ENCODE assay signal across 16 cellular contexts in genomic region chr16:67089101-67089500, GRCh38. TPM values are rescaled to one million over a fixed set of nuclear protein-coding genes. Genes with fewer than 3 reads are reported as not detected.
DNase-seq lines count a peak whose midpoint lies in the region; ATAC-seq, FAIRE-seq and TF ChIP-seq lines count a peak whose summit lies in the region.
"Had no signal": no experiment of that assay in that cellular context is flagged by ENCODE, and none has a peak within 500 bp of the region (broad histone marks: within the 10 kb centered on the region; RNA-seq: fewer than 3 reads in every experiment).

No MANE protein-coding gene starts in this region.

- no peak overlapping the region for H3K4me3 Mint-ChIP-seq in activated naive CD8-positive, alpha-beta T cell
- H3K4me3 Mint-ChIP-seq in activated naive CD8-positive, alpha-beta T cell treated with anti-CD3 and anti-CD28 coated beads, Interleukin-2, amount 50 U/mL, for 24 hours: no peak overlapping the region
- no peak overlapping the region for H3K4me3 Mint-ChIP-seq in activated T-helper 17 cell treated with anti-CD3 and anti-CD28 coated beads, Interleukin-2, amount 50 U/mL, for 72 hours
- H3K4me3 Mint-ChIP-seq: B cell; CD4-positive, alpha-beta memory T cell had no signal

- no peak for ATAC-seq in activated naive CD8-positive, alpha-beta T cell treated with anti-CD3 and anti-CD28 coated beads, Interleukin-2, amount 50 U/mL, for 24 hours
- ATAC-seq in activated T-helper 17 cell treated with anti-CD3 and anti-CD28 coated beads, Interleukin-2, amount 50 U/mL, for 72 hours (replicated peaks): no peak
- no peak for ATAC-seq in HG02759 (IDR thresholded peaks at IDR 0.05; ENCODE audit: unreplicated experiment)

- H3K36me3 ChIP-seq in osteoblast (ENCODE audit: insufficient read depth, low read length): peaks cover 22% of the 10 kb centered on the region

- H3K9me3 Mint-ChIP-seq in activated naive CD8-positive, alpha-beta T cell (ENCODE audit: low read depth): no peaks in the 10 kb centered on the region
- H3K9me3 Mint-ChIP-seq in activated naive CD8-positive, alpha-beta T cell treated with anti-CD3 and anti-CD28 coated beads, Interleukin-2, amount 50 U/mL, for 24 hours: no peaks in the 10 kb centered on the region
- H3K9me3 Mint-ChIP-seq in activated T-helper 17 cell treated with anti-CD3 and anti-CD28 coated beads, Interleukin-2, amount 50 U/mL, for 72 hours: no peaks in the 10 kb centered on the region
- H3K9me3 Mint-ChIP-seq: CD4-positive, alpha-beta memory T cell had no signal

- peaks cover 7% of the 10 kb centered on the region for H3K4me1 Mint-ChIP-seq in activated naive CD8-positive, alpha-beta T cell (ENCODE audit: low read depth)
- peaks cover 14% of the 10 kb centered on the region for H3K4me1 Mint-ChIP-seq in activated naive CD8-positive, alpha-beta T cell treated with anti-CD3 and anti-CD28 coated beads, Interleukin-2, amount 50 U/mL, for 24 hours
- peaks cover 24% of the 10 kb centered on the region for H3K4me1 Mint-ChIP-seq in activated T-helper 17 cell treated with anti-CD3 and anti-CD28 coated beads, Interleukin-2, amount 50 U/mL, for 72 hours

- H3K27ac Mint-ChIP-seq in activated naive CD8-positive, alpha-beta T cell: peak overlapping the region; percentile 35
- H3K27ac Mint-ChIP-seq in activated naive CD8-positive, alpha-beta T cell treated with anti-CD3 and anti-CD28 coated beads, Interleukin-2, amount 50 U/mL, for 24 hours: no peak overlapping the region
- peak overlapping the region; percentile 56 for H3K27ac Mint-ChIP-seq in activated T-helper 17 cell treated with anti-CD3 and anti-CD28 coated beads, Interleukin-2, amount 50 U/mL, for 72 hours
- H3K27ac Mint-ChIP-seq: B cell had no signal

- H3K27ac ChIP-seq in osteoblast (ENCODE audit: low read depth, low read length): peak overlapping the region; percentile 27
- H3K27ac ChIP-seq: GM23248 had no signal

- peaks cover 6% of the 10 kb centered on the region for H4K20me1 ChIP-seq in osteoblast (ENCODE audit: insufficient read depth, low read length)

- H3K79me2 ChIP-seq in osteoblast (ENCODE audit: insufficient read depth, low read length): peaks cover 63% of the 10 kb centered on the region

- no peaks in the 10 kb centered on the region for H3K27me3 Mint-ChIP-seq in activated naive CD8-positive, alpha-beta T cell
- H3K27me3 Mint-ChIP-seq in activated naive CD8-positive, alpha-beta T cell treated with anti-CD3 and anti-CD28 coated beads, Interleukin-2, amount 50 U/mL, for 24 hours: no peaks in the 10 kb centered on the region
- H3K27me3 Mint-ChIP-seq in activated T-helper 17 cell treated with anti-CD3 and anti-CD28 coated beads, Interleukin-2, amount 50 U/mL, for 72 hours: no peaks in the 10 kb centered on the region
- H3K27me3 Mint-ChIP-seq: B cell; CD4-positive, alpha-beta memory T cell had no signal

- H3K27me3 ChIP-seq in osteoblast (ENCODE audit: insufficient read depth, low read length): no peaks in the 10 kb centered on the region

- no peak for TF ChIP-seq CTCF in osteoblast (IDR thresholded peaks at IDR 0.05; ENCODE audit: extremely low read depth, low read depth, low read length)

- peak; percentile 38 for FAIRE-seq in H54 (lab: Jason Lieb, UNC)
- FAIRE-seq: GM12891, HTR-8/SVneo had no signal

- no peak overlapping the region for H2AFZ ChIP-seq in osteoblast (ENCODE audit: low read length)
- H2AFZ ChIP-seq: GM23248 had no signal

- H3K9me3 ChIP-seq in osteoblast (ENCODE audit: low read depth, low read length): no peaks in the 10 kb centered on the region

- DNase-seq in activated naive CD8-positive, alpha-beta T cell treated with anti-CD3 and anti-CD28 coated beads, Interleukin-2, amount 50 U/mL, for 24 hours: no peak
- no peak for DNase-seq in H54 (ENCODE audit: insufficient read length, low spot score)
- DNase-seq in osteoblast (ENCODE audit: insufficient read length, low spot score, missing footprints): no peak
- no peak for DNase-seq in NCI-H2171 treated with DMSO at 0.1 percent for 48 hours (lab: John Stamatoyannopoulos, UW)
- DNase-seq in dedifferentiated amniotic fluid mesenchymal stem cell (ENCODE audit: extremely low spot score): no peak
- DNase-seq: C1 segment of cervical spinal cord; CD4-positive, alpha-beta memory T cell; DMS79; GM23248; H7 had no signal

- peaks cover 41% of the 10 kb centered on the region for H3K4me1 ChIP-seq in osteoblast (ENCODE audit: insufficient read depth, low read length)

- no peak for TF ChIP-seq POLR2A in H54 (IDR thresholded peaks at IDR 0.05; ENCODE audit: low read depth, low read length)

- H3K4me3 ChIP-seq in osteoblast (ENCODE audit: insufficient read depth, low read length): no peak overlapping the region
- H3K4me3 ChIP-seq: GM23248 had no signal

- no peak overlapping the region for H3K4me2 ChIP-seq in osteoblast (ENCODE audit: insufficient read depth, low read length)

- no peaks in the 10 kb centered on the region for H3K36me3 Mint-ChIP-seq in activated naive CD8-positive, alpha-beta T cell
- peaks cover 19% of the 10 kb centered on the region for H3K36me3 Mint-ChIP-seq in activated naive CD8-positive, alpha-beta T cell treated with anti-CD3 and anti-CD28 coated beads, Interleukin-2, amount 50 U/mL, for 24 hours (ENCODE audit: low read depth)
- peaks cover 80% of the 10 kb centered on the region for H3K36me3 Mint-ChIP-seq in activated T-helper 17 cell treated with anti-CD3 and anti-CD28 coated beads, Interleukin-2, amount 50 U/mL, for 72 hours (ENCODE audit: low read depth)

RNA-seq across cellular contexts. Expression of gene PHAF1, which starts 20.6 kb away (rescaled TPM):
- 10 to 100 TPM; 14.8 to 18.0 TPM for total RNA-seq in activated T-helper 17 cell treated with anti-CD3 and anti-CD28 coated beads, Interleukin-2, amount 50 U/mL, for 72 hours
- 13.8 and 17.1 TPM in 2 replicates for total RNA-seq in osteoblast
